In genomic region chr15:100721758-100722550, GRCh38 we compare ENCODE assay signal across 8 cellular contexts.
DNase-seq lines count a peak whose midpoint lies in the region; ATAC-seq, FAIRE-seq and TF ChIP-seq lines count a peak whose summit lies in the region.

No MANE protein-coding gene starts in this region.

- BruUV-seq in HCT116 (replicated peaks; lab: Mats Ljungman, UMichigan) = no TSS peak

- peak; percentile 97 for DNase-seq in A172 (ENCODE audit: low spot score)
- peak; percentile 97 for DNase-seq in HCT116 (ENCODE audit: low read depth, low spot score)
- DNase-seq in SKM-1 treated with dmso at 0.1 percent for 144 hours (lab: John Stamatoyannopoulos, UW; ENCODE audit: unreplicated experiment) = peak; percentile 81
- DNase-seq in glomerular visceral epithelial cell (ENCODE audit: extremely low spot score) = peak; percentile 98
- no peak for DNase-seq in GM19239 (ENCODE audit: insufficient read length, low spot score)
- no peak for DNase-seq in stimulated activated CD4-positive, alpha-beta T cell treated with anti-CD3 and anti-CD28 coated beads, Interleukin-4, amount 100 ng/mL, for 4 hours
- DNase-seq in NCI-H82 treated with DMSO at 0.1 percent for 48 hours (lab: John Stamatoyannopoulos, UW; ENCODE audit: unreplicated experiment) = no peak

- CTCF ChIA-PET in HCT116 (lab: Charles Lee) = interaction anchor here (0.8 to 1.8 kb wide), 4 partner anchors 15 to 151 kb away, joined by 3 to 8 read pairs (median 3); no protein-coding TSS in a partner anchor

- H3K36me3 ChIP-seq in HCT116 (ENCODE audit: control insufficient read depth in 1 of 2, insufficient read depth in 2 of 2, low read length in 2 of 2) (no peaks in the 10 kb centered on the region), skeletal muscle tissue (ENCODE audit: control insufficient read depth in 3 of 3, insufficient read depth in 3 of 3, low read length in 3 of 3) (no peaks in the 10 kb centered on the region)

- H2AFZ ChIP-seq in HCT116 (ENCODE audit: low read depth, low read length, poor library complexity, severe bottlenecking) = no peak overlapping the region

- H3K4me2 ChIP-seq in HCT116 (ENCODE audit: low read length) = peak overlapping the region; percentile 65

- H3K9ac ChIP-seq in HCT116 (ENCODE audit: low read length) = peak overlapping the region; percentile 67
- peak overlapping the region in 1 of 3 donors; percentile 25 for H3K9ac ChIP-seq in skeletal muscle tissue (ENCODE audit: low read depth in 1 of 3, low read length in 3 of 3)

- peaks cover 56 to 88% of the 10 kb centered on the region in 2 experiments for H3K4me1 ChIP-seq in HCT116 (ENCODE audit: control insufficient read depth in 1 of 2, insufficient read depth in 2 of 2, low read length in 2 of 2)
- peaks cover 10 to 15% (median 13%) of the 10 kb centered on the region in 3 donors for H3K4me1 ChIP-seq in skeletal muscle tissue (ENCODE audit: control insufficient read depth in 3 of 3, insufficient read depth in 3 of 3, low read length in 3 of 3)

- POLR2A ChIA-PET in HCT116 (lab: Charles Lee) = interaction anchor here (1.3 to 3.0 kb wide), 5 partner anchors 9 to 151 kb away, joined by 3 to 29 read pairs (median 4); no protein-coding TSS in a partner anchor

- no peak for FAIRE-seq in GM19239 (lab: Jason Lieb, UNC)

- RAD21 ChIA-PET in HCT116 (lab: Charles Lee; ENCODE audit: low non-redundant PET in 1 of 2, low total read pairs in 2 of 2, uncharacterized antibody in 2 of 2, unreplicated experiment in 2 of 2) = interaction anchor here (1.2 to 1.7 kb wide), 2 partner anchors 9 to 10 kb away, joined by 4 to 5 read pairs; no protein-coding TSS in a partner anchor

- no peak for TF ChIP-seq CTCF in HCT116 (IDR thresholded peaks at IDR 0.05 in 2 of 3, conservative IDR thresholded peaks at IDR 0.05 in 1 of 3; ENCODE audit: borderline replicate concordance in 1 of 3, insufficient read depth in 1 of 3, low read depth in 2 of 3, low read length in 2 of 3)

- H3K9me3 ChIP-seq in HCT116 (ENCODE audit: control insufficient read depth in 1 of 2, insufficient read depth in 1 of 2, low read depth in 1 of 2, low read length in 2 of 2) (no peaks in the 10 kb centered on the region), skeletal muscle tissue (ENCODE audit: control insufficient read depth in 3 of 3, low read length in 3 of 3) (no peaks in the 10 kb centered on the region)

- ATAC-seq in HCT116 = peak; percentile 77

- no peaks in the 10 kb centered on the region for H4K20me1 ChIP-seq in HCT116 (ENCODE audit: insufficient read depth)

- no peak for TF ChIP-seq RAD21 in HCT116 (IDR thresholded peaks at IDR 0.05; ENCODE audit: low read depth)

- no peaks in the 10 kb centered on the region for H3K9me2 ChIP-seq in HCT116 (ENCODE audit: insufficient read depth)

- peak overlapping the region; percentile 94 for H3K27ac ChIP-seq in HCT116 (ENCODE audit: low read depth, low read length)
- H3K27ac ChIP-seq in skeletal muscle tissue (ENCODE audit: low read depth, low read length) = peak overlapping the region; percentile 80

- H3K4me3 ChIP-seq in HCT116 (replicated peaks in 1 of 2; ENCODE audit: low read depth in 1 of 2, low read length in 2 of 2) (peak overlapping the region; percentile 6; a peak in 2 of 4 replicates), skeletal muscle tissue (ENCODE audit: low read length in 3 of 3) (no peak overlapping the region)

- no peak for TF ChIP-seq POLR2A in HCT116 (IDR thresholded peaks at IDR 0.05; ENCODE audit: borderline replicate concordance, extremely low read depth, insufficient read depth, insufficient read length)

- intact Hi-C loops in HCT116 (cut with micrococcal nuclease) = loop anchor here (5.0 kb wide), 1 partner anchor 150 kb away; no protein-coding TSS in a partner anchor

- H3K27me3 ChIP-seq in HCT116 (ENCODE audit: insufficient read depth, low read length) (no peaks in the 10 kb centered on the region), skeletal muscle tissue (ENCODE audit: control insufficient read depth in 3 of 3, insufficient read depth in 3 of 3, low read length in 3 of 3) (peaks cover 0 to 8% (median 0%) of the 10 kb centered on the region in 3 donors)

- no peaks in the 10 kb centered on the region for H3K79me2 ChIP-seq in HCT116 (ENCODE audit: insufficient read depth, low read length)

TF ChIP-seq in HCT116, 20 proteins besides CTCF, POLR2A, EP300 and RAD21:
- TF ChIP-seq EGR1 (IDR thresholded peaks at IDR 0.05; ENCODE audit: low read depth) (no peak), SP1 (IDR thresholded peaks at IDR 0.05; ENCODE audit: low read depth) (no peak), SIN3A (IDR thresholded peaks at IDR 0.05; ENCODE audit: low read depth) (no peak), YY1 (IDR thresholded peaks at IDR 0.05; ENCODE audit: extremely low read depth, insufficient replicate concordance, low read depth, low read length) (peak; percentile 84), ZBTB33 (IDR thresholded peaks at IDR 0.05; ENCODE audit: extremely low read depth, insufficient replicate concordance, low read length) (peak; percentile 42), POLR2AphosphoS5 (IDR thresholded peaks at IDR 0.05; ENCODE audit: low read depth, low read length) (peak; percentile 55), MAX (IDR thresholded peaks at IDR 0.05) (no peak), ELF1 (IDR thresholded peaks at IDR 0.05; ENCODE audit: borderline replicate concordance, low read depth) (no peak), EZH2phosphoT487 (IDR thresholded peaks at IDR 0.05; ENCODE audit: borderline replicate concordance) (no peak), REST (IDR thresholded peaks at IDR 0.05; ENCODE audit: low read depth) (no peak), TCF7L2 (IDR thresholded peaks at IDR 0.05; ENCODE audit: borderline replicate concordance, extremely low read depth, insufficient read depth, insufficient read length) (peak; percentile 25), FOSL1 (IDR thresholded peaks at IDR 0.05; ENCODE audit: low read depth) (no peak), CEBPB (IDR thresholded peaks at IDR 0.05; ENCODE audit: low read depth) (no peak), CBX3 (IDR thresholded peaks at IDR 0.05; ENCODE audit: low read depth) (no peak)

Comparison
In these comparisons a context has a peak if more than half of its experiments do, and no peak if none do; other contexts are left out.
1. DNase-seq: peak in A172 (single experiment), HCT116 (single experiment), SKM-1 treated with dmso at 0.1 percent for 144 hours (single experiment) and glomerular visceral epithelial cell (single experiment); none in GM19239 (single experiment), stimulated activated CD4-positive, alpha-beta T cell treated with anti-CD3 and anti-CD28 coated beads, Interleukin-4, amount 100 ng/mL, for 4 hours (0 of 2) and NCI-H82 treated with DMSO at 0.1 percent for 48 hours (single experiment).
2. H3K4me3 ChIP-seq: peak in HCT116 (2 of 2); none in skeletal muscle tissue (0 of 3).